In the genomic region with DNA sequence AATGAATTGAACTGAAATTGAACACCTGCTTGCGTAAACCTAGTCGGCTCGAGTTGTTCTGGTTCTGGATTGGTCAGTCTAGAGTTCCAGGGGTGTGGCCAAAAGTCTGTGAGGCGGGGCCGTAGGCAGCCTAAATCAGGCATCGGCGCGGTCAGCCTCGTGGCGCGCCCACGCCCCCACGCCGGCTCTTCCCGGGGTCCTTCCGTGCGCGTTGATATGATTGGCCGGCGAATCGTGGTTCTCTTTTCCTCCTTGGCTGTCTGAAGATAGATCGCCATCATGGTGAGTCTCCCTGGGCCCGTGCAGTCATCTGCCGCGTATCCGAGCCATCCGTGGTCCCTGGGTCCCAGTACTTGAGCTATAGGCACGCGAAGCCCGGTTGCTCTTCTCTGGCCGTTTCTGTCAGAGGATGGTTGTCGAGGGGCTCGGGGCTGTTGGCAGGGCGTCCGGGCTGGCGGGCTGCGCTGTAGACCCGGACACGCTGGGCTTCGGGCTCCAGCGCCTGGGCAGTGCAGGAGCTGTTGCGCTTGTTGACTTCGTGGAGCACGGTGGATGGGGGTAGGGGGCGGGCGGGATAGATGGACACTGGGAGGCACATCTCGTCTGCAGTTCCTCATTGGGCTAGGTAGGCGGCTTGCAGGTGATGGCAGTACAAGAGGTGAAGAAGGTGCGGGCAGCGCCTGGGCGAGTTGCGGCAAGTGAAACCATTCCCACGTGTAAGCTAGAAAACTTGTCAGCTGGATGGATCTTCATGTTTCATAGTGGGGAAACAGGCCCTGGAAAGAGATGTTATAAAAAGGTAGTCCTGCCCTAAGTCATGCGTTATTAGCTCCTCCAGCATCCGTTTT, we compare ENCODE assay signal across 1 cellular context.
A peak's percentile ranks its signal among the peaks of the same experiment; 100 is the strongest.
TF ChIP-seq lines count a peak whose summit lies in the region.

A gene (plus strand): TSS at position 241 of the 848 bp plus-strand sequence. CDS start 39 bp downstream, at position 280.

TF ChIP-seq in HepG2, 621 proteins besides CTCF, POLR2A, EP300 and RAD21 (continued from another document and continues in another):
- TF ChIP-seq, protein P1, sequence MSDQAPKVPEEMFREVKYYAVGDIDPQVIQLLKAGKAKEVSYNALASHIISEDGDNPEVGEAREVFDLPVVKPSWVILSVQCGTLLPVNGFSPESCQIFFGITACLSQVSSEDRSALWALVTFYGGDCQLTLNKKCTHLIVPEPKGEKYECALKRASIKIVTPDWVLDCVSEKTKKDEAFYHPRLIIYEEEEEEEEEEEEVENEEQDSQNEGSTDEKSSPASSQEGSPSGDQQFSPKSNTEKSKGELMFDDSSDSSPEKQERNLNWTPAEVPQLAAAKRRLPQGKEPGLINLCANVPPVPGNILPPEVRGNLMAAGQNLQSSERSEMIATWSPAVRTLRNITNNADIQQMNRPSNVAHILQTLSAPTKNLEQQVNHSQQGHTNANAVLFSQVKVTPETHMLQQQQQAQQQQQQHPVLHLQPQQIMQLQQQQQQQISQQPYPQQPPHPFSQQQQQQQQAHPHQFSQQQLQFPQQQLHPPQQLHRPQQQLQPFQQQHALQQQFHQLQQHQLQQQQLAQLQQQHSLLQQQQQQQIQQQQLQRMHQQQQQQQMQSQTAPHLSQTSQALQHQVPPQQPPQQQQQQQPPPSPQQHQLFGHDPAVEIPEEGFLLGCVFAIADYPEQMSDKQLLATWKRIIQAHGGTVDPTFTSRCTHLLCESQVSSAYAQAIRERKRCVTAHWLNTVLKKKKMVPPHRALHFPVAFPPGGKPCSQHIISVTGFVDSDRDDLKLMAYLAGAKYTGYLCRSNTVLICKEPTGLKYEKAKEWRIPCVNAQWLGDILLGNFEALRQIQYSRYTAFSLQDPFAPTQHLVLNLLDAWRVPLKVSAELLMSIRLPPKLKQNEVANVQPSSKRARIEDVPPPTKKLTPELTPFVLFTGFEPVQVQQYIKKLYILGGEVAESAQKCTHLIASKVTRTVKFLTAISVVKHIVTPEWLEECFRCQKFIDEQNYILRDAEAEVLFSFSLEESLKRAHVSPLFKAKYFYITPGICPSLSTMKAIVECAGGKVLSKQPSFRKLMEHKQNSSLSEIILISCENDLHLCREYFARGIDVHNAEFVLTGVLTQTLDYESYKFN (CRISPR knock-in tag; conservative IDR thresholded peaks at IDR 0.05): peak; percentile 49
- TF ChIP-seq KDM3A (CRISPR knock-in tag; IDR thresholded peaks at IDR 0.05; ENCODE audit: low read depth) (0 out of 2 replicates have a peak, but pooled peaks have one; percentile 53), ZNF570 (CRISPR knock-in tag; IDR thresholded peaks at IDR 0.05; ENCODE audit: borderline replicate concordance) (no peak), ZNF24 (IDR thresholded peaks at IDR 0.05) (no peak), RARA (CRISPR knock-in tag; IDR thresholded peaks at IDR 0.05) (peak; percentile 34; the same call in 1 of the 2 replicates), KLF15 (CRISPR knock-in tag; IDR thresholded peaks at IDR 0.05; ENCODE audit: borderline replicate concordance) (peak; percentile 63; the same call in 1 of the 2 replicates), ZNF180 (CRISPR knock-in tag; IDR thresholded peaks at IDR 0.05; ENCODE audit: borderline replicate concordance, low read depth) (peak; percentile 60; the same call in 1 of the 2 replicates), ZNF224 (CRISPR knock-in tag; IDR thresholded peaks at IDR 0.05) (0 out of 2 replicates have a peak, but pooled peaks have one; percentile 33), TBP (CRISPR knock-in tag; IDR thresholded peaks at IDR 0.05) (no peak), ZNF331 (CRISPR knock-in tag; IDR thresholded peaks at IDR 0.05) (peak; percentile 26; the same call in 1 of the 2 replicates), ZSCAN30 (CRISPR knock-in tag; IDR thresholded peaks at IDR 0.05) (no peak), HNF4G (IDR thresholded peaks at IDR 0.05; ENCODE audit: borderline replicate concordance, low read depth, low read length) (no peak), HNF4G (CRISPR knock-in tag; IDR thresholded peaks at IDR 0.05; ENCODE audit: borderline replicate concordance, low read depth) (peak; percentile 59; the same call in 1 of the 2 replicates), CBX1 (IDR thresholded peaks at IDR 0.05; ENCODE audit: low read depth) (no peak), ZNF7 (CRISPR knock-in tag; IDR thresholded peaks at IDR 0.05) (no peak), ZBTB7B (CRISPR knock-in tag; IDR thresholded peaks at IDR 0.05) (peak; percentile 62; the same call in 1 of the 2 replicates), ZBTB3 (CRISPR knock-in tag; IDR thresholded peaks at IDR 0.05; ENCODE audit: borderline replicate concordance, low read depth) (0 out of 2 replicates have a peak, but pooled peaks have one; percentile 47), AKAP8 (CRISPR knock-in tag; IDR thresholded peaks at IDR 0.05) (no peak), ZNF382 (CRISPR knock-in tag; IDR thresholded peaks at IDR 0.05; ENCODE audit: borderline replicate concordance) (no peak), NFIB (CRISPR knock-in tag; IDR thresholded peaks at IDR 0.05; ENCODE audit: borderline replicate concordance) (no peak), ZNF572 (CRISPR knock-in tag; IDR thresholded peaks at IDR 0.05) (no peak), ZNF749 (CRISPR knock-in tag; IDR thresholded peaks at IDR 0.05; ENCODE audit: borderline replicate concordance) (0 out of 2 replicates have a peak, but pooled peaks have one; percentile 62), ZFX (CRISPR knock-in tag; IDR thresholded peaks at IDR 0.05; ENCODE audit: low read depth) (peak; percentile 94), ZNF781 (CRISPR knock-in tag; IDR thresholded peaks at IDR 0.05; ENCODE audit: borderline replicate concordance, not compliant biosample characterization) (peak; percentile 91), NR2F2 (IDR thresholded peaks at IDR 0.05; ENCODE audit: borderline replicate concordance, low read depth) (no peak), NR3C1 (CRISPR knock-in tag; IDR thresholded peaks at IDR 0.05) (no peak), CCDC6 (CRISPR knock-in tag; IDR thresholded peaks at IDR 0.05) (no peak), CBX5 (CRISPR knock-in tag; IDR thresholded peaks at IDR 0.05; ENCODE audit: borderline replicate concordance) (no peak), POGZ (CRISPR knock-in tag; IDR thresholded peaks at IDR 0.05) (peak; percentile 78)
- TF ChIP-seq, protein P2, sequence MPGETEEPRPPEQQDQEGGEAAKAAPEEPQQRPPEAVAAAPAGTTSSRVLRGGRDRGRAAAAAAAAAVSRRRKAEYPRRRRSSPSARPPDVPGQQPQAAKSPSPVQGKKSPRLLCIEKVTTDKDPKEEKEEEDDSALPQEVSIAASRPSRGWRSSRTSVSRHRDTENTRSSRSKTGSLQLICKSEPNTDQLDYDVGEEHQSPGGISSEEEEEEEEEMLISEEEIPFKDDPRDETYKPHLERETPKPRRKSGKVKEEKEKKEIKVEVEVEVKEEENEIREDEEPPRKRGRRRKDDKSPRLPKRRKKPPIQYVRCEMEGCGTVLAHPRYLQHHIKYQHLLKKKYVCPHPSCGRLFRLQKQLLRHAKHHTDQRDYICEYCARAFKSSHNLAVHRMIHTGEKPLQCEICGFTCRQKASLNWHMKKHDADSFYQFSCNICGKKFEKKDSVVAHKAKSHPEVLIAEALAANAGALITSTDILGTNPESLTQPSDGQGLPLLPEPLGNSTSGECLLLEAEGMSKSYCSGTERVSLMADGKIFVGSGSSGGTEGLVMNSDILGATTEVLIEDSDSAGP (CRISPR knock-in tag; IDR thresholded peaks at IDR 0.05; ENCODE audit: borderline replicate concordance): peak; percentile 71
- TF ChIP-seq, protein P3, sequence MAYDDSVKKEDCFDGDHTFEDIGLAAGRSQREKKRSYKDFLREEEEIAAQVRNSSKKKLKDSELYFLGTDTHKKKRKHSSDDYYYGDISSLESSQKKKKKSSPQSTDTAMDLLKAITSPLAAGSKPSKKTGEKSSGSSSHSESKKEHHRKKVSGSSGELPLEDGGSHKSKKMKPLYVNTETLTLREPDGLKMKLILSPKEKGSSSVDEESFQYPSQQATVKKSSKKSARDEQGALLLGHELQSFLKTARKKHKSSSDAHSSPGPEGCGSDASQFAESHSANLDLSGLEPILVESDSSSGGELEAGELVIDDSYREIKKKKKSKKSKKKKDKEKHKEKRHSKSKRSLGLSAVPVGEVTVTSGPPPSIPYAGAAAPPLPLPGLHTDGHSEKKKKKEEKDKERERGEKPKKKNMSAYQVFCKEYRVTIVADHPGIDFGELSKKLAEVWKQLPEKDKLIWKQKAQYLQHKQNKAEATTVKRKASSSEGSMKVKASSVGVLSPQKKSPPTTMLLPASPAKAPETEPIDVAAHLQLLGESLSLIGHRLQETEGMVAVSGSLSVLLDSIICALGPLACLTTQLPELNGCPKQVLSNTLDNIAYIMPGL (CRISPR knock-in tag; IDR thresholded peaks at IDR 0.05; ENCODE audit: borderline replicate concordance in 1 of 2, low read depth in 1 of 2): peak; percentile 76 to 91; a peak in 3 of 4 replicates
- TF ChIP-seq, protein P4, sequence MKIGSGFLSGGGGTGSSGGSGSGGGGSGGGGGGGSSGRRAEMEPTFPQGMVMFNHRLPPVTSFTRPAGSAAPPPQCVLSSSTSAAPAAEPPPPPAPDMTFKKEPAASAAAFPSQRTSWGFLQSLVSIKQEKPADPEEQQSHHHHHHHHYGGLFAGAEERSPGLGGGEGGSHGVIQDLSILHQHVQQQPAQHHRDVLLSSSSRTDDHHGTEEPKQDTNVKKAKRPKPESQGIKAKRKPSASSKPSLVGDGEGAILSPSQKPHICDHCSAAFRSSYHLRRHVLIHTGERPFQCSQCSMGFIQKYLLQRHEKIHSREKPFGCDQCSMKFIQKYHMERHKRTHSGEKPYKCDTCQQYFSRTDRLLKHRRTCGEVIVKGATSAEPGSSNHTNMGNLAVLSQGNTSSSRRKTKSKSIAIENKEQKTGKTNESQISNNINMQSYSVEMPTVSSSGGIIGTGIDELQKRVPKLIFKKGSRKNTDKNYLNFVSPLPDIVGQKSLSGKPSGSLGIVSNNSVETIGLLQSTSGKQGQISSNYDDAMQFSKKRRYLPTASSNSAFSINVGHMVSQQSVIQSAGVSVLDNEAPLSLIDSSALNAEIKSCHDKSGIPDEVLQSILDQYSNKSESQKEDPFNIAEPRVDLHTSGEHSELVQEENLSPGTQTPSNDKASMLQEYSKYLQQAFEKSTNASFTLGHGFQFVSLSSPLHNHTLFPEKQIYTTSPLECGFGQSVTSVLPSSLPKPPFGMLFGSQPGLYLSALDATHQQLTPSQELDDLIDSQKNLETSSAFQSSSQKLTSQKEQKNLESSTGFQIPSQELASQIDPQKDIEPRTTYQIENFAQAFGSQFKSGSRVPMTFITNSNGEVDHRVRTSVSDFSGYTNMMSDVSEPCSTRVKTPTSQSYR (CRISPR knock-in tag; IDR thresholded peaks at IDR 0.05; ENCODE audit: borderline replicate concordance): peak; percentile 40; the same call in 1 of the 2 replicates
- TF ChIP-seq, protein P5, sequence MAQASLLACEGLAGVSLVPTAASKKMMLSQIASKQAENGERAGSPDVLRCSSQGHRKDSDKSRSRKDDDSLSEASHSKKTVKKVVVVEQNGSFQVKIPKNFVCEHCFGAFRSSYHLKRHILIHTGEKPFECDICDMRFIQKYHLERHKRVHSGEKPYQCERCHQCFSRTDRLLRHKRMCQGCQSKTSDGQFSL (CRISPR knock-in tag; IDR thresholded peaks at IDR 0.05): no peak
- TF ChIP-seq, protein P6, sequence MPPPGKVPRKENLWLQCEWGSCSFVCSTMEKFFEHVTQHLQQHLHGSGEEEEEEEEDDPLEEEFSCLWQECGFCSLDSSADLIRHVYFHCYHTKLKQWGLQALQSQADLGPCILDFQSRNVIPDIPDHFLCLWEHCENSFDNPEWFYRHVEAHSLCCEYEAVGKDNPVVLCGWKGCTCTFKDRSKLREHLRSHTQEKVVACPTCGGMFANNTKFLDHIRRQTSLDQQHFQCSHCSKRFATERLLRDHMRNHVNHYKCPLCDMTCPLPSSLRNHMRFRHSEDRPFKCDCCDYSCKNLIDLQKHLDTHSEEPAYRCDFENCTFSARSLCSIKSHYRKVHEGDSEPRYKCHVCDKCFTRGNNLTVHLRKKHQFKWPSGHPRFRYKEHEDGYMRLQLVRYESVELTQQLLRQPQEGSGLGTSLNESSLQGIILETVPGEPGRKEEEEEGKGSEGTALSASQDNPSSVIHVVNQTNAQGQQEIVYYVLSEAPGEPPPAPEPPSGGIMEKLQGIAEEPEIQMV (CRISPR knock-in tag; IDR thresholded peaks at IDR 0.05; ENCODE audit: low read depth): 0 out of 2 replicates have a peak, but pooled peaks have one; percentile 63
- TF ChIP-seq, protein P7, sequence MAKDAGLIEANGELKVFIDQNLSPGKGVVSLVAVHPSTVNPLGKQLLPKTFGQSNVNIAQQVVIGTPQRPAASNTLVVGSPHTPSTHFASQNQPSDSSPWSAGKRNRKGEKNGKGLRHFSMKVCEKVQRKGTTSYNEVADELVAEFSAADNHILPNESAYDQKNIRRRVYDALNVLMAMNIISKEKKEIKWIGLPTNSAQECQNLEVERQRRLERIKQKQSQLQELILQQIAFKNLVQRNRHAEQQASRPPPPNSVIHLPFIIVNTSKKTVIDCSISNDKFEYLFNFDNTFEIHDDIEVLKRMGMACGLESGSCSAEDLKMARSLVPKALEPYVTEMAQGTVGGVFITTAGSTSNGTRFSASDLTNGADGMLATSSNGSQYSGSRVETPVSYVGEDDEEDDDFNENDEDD (CRISPR knock-in tag; IDR thresholded peaks at IDR 0.05; ENCODE audit: borderline replicate concordance): no peak
- TF ChIP-seq, protein P8, sequence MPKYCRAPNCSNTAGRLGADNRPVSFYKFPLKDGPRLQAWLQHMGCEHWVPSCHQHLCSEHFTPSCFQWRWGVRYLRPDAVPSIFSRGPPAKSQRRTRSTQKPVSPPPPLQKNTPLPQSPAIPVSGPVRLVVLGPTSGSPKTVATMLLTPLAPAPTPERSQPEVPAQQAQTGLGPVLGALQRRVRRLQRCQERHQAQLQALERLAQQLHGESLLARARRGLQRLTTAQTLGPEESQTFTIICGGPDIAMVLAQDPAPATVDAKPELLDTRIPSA (CRISPR knock-in tag; IDR thresholded peaks at IDR 0.05; ENCODE audit: borderline replicate concordance): no peak
- TF ChIP-seq, protein P9, sequence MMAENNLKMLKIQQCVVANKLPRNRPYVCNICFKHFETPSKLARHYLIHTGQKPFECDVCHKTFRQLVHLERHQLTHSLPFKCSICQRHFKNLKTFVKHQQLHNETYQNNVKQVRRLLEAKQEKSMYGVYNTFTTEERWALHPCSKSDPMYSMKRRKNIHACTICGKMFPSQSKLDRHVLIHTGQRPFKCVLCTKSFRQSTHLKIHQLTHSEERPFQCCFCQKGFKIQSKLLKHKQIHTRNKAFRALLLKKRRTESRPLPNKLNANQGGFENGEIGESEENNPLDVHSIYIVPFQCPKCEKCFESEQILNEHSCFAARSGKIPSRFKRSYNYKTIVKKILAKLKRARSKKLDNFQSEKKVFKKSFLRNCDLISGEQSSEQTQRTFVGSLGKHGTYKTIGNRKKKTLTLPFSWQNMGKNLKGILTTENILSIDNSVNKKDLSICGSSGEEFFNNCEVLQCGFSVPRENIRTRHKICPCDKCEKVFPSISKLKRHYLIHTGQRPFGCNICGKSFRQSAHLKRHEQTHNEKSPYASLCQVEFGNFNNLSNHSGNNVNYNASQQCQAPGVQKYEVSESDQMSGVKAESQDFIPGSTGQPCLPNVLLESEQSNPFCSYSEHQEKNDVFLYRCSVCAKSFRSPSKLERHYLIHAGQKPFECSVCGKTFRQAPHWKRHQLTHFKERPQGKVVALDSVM (CRISPR knock-in tag; IDR thresholded peaks at IDR 0.05): no peak
